In genomic region chr16:67562918-67563707, GRCh38 we compare ENCODE assay signal across 1 cellular context.
TF ChIP-seq lines count a peak whose summit lies in the region.

No MANE protein-coding gene starts in this region.

TF ChIP-seq in SK-N-SH, 30 proteins besides CTCF, POLR2A, EP300 and RAD21 (continued from another document):
- TF ChIP-seq CHD2 (IDR thresholded peaks at IDR 0.05; ENCODE audit: low read length, partially characterized antibody) (no peak), USF2 (IDR thresholded peaks at IDR 0.05; ENCODE audit: borderline replicate concordance, low read depth, low read length) (no peak), SMC3 (IDR thresholded peaks at IDR 0.05; ENCODE audit: low read depth, low read length) (peak; percentile 8; the same call in 1 of the 2 replicates)
